In genomic region chr6:138772596-138773176, GRCh38 we compare ENCODE assay signal across 7 cellular contexts. TPM values are rescaled to one million over a fixed set of nuclear protein-coding genes. Genes with fewer than 3 reads are reported as not detected.
DNase-seq lines count a peak whose midpoint lies in the region; ATAC-seq and TF ChIP-seq lines count a peak whose summit lies in the region.

No MANE protein-coding gene starts in this region.

- DNase-seq in NB4 (ENCODE audit: low read depth) (no peak), chondrocyte (ENCODE audit: low spot score) (no peak), HuH-7 (ENCODE audit: low spot score) (no peak), G401 (ENCODE audit: low spot score) (no peak), superior temporal gyrus (ENCODE audit: extremely low spot score) (no peak)
- no peak for DNase-seq in natural killer cell treated with Interleukin-12 subunit alpha and Interleukin-12 subunit beta and Interleukin-15 and Interleukin-18, amount 100 ng/mL, for 72 hours (ENCODE audit: low spot score)

- peak overlapping the region; percentile 100 for H3K27ac Mint-ChIP-seq in chondrocyte (ENCODE audit: unreplicated experiment)
- peak overlapping the region; percentile 97 to 99 for H3K27ac Mint-ChIP-seq in natural killer cell treated with Interleukin-12 subunit alpha and Interleukin-12 subunit beta and Interleukin-15 and Interleukin-18, amount 100 ng/mL, for 72 hours

- peak; percentile 1 for ATAC-seq in GM18909 (IDR thresholded peaks at IDR 0.05; ENCODE audit: poor library complexity, unreplicated experiment)
- no peak for ATAC-seq in natural killer cell treated with Interleukin-12 subunit alpha and Interleukin-12 subunit beta and Interleukin-15 and Interleukin-18, amount 100 ng/mL, for 72 hours

- in situ Hi-C loops in G401 (cut with HindIII; ENCODE audit: low sequenced_read_pairs) = no loop called here

- H3K27me3 Mint-ChIP-seq in chondrocyte (ENCODE audit: low read depth) = no peaks in the 10 kb centered on the region
- no peaks in the 10 kb centered on the region for H3K27me3 Mint-ChIP-seq in natural killer cell treated with Interleukin-12 subunit alpha and Interleukin-12 subunit beta and Interleukin-15 and Interleukin-18, amount 100 ng/mL, for 72 hours

- no peaks in the 10 kb centered on the region for H3K9me3 Mint-ChIP-seq in chondrocyte (ENCODE audit: low read depth)
- H3K9me3 Mint-ChIP-seq in natural killer cell treated with Interleukin-12 subunit alpha and Interleukin-12 subunit beta and Interleukin-15 and Interleukin-18, amount 100 ng/mL, for 72 hours = no peaks in the 10 kb centered on the region

- no peak for TF ChIP-seq CTCF in NB4 (IDR thresholded peaks at IDR 0.05; ENCODE audit: low read depth, low read length)
- TF ChIP-seq CTCF in chondrocyte (IDR thresholded peaks at IDR 0.05) = no peak

- no peak for TF ChIP-seq POLR2A in NB4 (IDR thresholded peaks at IDR 0.05; ENCODE audit: extremely low read depth, insufficient read length)

- H3K36me3 Mint-ChIP-seq in chondrocyte (ENCODE audit: low read depth) = peaks cover 3% of the 10 kb centered on the region
- peaks cover 7% of the 10 kb centered on the region for H3K36me3 Mint-ChIP-seq in natural killer cell treated with Interleukin-12 subunit alpha and Interleukin-12 subunit beta and Interleukin-15 and Interleukin-18, amount 100 ng/mL, for 72 hours

- H3K4me1 Mint-ChIP-seq in chondrocyte (ENCODE audit: low read depth) = peaks cover 16% of the 10 kb centered on the region
- peaks cover 6 to 15% of the 10 kb centered on the region in 2 donors for H3K4me1 Mint-ChIP-seq in natural killer cell treated with Interleukin-12 subunit alpha and Interleukin-12 subunit beta and Interleukin-15 and Interleukin-18, amount 100 ng/mL, for 72 hours (ENCODE audit: low read depth in 2 of 2)

- H3K4me3 ChIP-seq in NB4 (ENCODE audit: low read depth, low read length) = peak overlapping the region; percentile 96

- H3K4me3 Mint-ChIP-seq in chondrocyte (ENCODE audit: unreplicated experiment) = peak overlapping the region; percentile 99
- H3K4me3 Mint-ChIP-seq in natural killer cell treated with Interleukin-12 subunit alpha and Interleukin-12 subunit beta and Interleukin-15 and Interleukin-18, amount 100 ng/mL, for 72 hours = peak overlapping the region; percentile 99

RNA-seq across cellular contexts. Expression of gene CCDC28A, which starts 0.9 kb away (rescaled TPM):
- total RNA-seq in chondrocyte = 6.2 to 7.1 TPM (median 6.4 TPM) in 3 replicates
- total RNA-seq in natural killer cell treated with Interleukin-12 subunit alpha and Interleukin-12 subunit beta and Interleukin-15 and Interleukin-18, amount 100 ng/mL, for 72 hours = 10 to 100 TPM; 13.5 to 16.4 TPM
- total RNA-seq in G401 (2014; rRNA removed; shearing (Covaris generic)) = 27.4 and 27.6 TPM in 2 replicates

RNA-seq across cellular contexts. Expression of gene ECT2L, which starts 23.2 kb away (rescaled TPM):
- not detected in 3 replicates for total RNA-seq in chondrocyte
- not detected for total RNA-seq in natural killer cell treated with Interleukin-12 subunit alpha and Interleukin-12 subunit beta and Interleukin-15 and Interleukin-18, amount 100 ng/mL, for 72 hours
- total RNA-seq in G401 (2014; rRNA removed; shearing (Covaris generic)) = not detected in 2 replicates
